In genomic region chr15:54960266-54960665, GRCh38 we compare ENCODE assay signal across 13 cellular contexts.
A peak's percentile ranks its signal among the peaks of the same experiment; 100 is the strongest.
DNase-seq lines count a peak whose midpoint lies in the region; ATAC-seq and TF ChIP-seq lines count a peak whose summit lies in the region.
"Had no signal": no experiment of that assay in that cellular context is flagged by ENCODE, and none has a peak within 500 bp of the region (broad histone marks: within the 10 kb centered on the region; RNA-seq: fewer than 3 reads in every experiment).

No MANE protein-coding gene starts in this region.

- H3K27me3 ChIP-seq in ascending aorta (no peaks in the 10 kb centered on the region), dorsolateral prefrontal cortex (no peaks in the 10 kb centered on the region), mesendoderm (ENCODE audit: insufficient read depth, low read length, poor library complexity) (no peaks in the 10 kb centered on the region)

- no peak overlapping the region for H3K4ac ChIP-seq in mesendoderm (ENCODE audit: low read depth, low read length)

- H2BK15ac ChIP-seq in mesendoderm (replicated peaks; ENCODE audit: low read depth): no peak overlapping the region

- intact Hi-C loops in ascending aorta (cut with DNase I): loop anchor here (5.0 to 10.0 kb wide), 2 partner anchors 237 to 985 kb away; partner anchors contain the start of genes RSL24D1 and UNC13C
- intact Hi-C loops in dorsolateral prefrontal cortex (cut with DNase I): loop anchor here in 1 of 2 donors (10.0 kb wide), 1 partner anchor 985 kb away; the partner anchor contains the start of gene UNC13C
- intact Hi-C loops in left colon (cut with DNase I, micrococcal nuclease): no loop called here

- no peak for ATAC-seq in left colon

- no peaks in the 10 kb centered on the region for H3K79me2 ChIP-seq in mesendoderm (ENCODE audit: control insufficient read depth, insufficient read depth, low read length)

- H2BK120ac ChIP-seq in mesendoderm (ENCODE audit: low read depth, low read length): no peak overlapping the region

- TF ChIP-seq CTCF in ascending aorta (IDR thresholded peaks at IDR 0.05) (no peak), dorsolateral prefrontal cortex (IDR thresholded peaks at IDR 0.05 in 54 of 56, conservative IDR thresholded peaks at IDR 0.05 in 2 of 56; ENCODE audit: low read depth in 1 of 56, partially characterized antibody in 56 of 56) (no peak), GM10266 (IDR thresholded peaks at IDR 0.05; ENCODE audit: control insufficient read depth, insufficient read depth, low read depth, missing control alignments) (no peak)

- no peak overlapping the region for H3K23ac ChIP-seq in mesendoderm (ENCODE audit: low read length)

- no peak overlapping the region for H2AK5ac ChIP-seq in mesendoderm (ENCODE audit: low read length)

- no peak overlapping the region for H4K5ac ChIP-seq in mesendoderm (ENCODE audit: low read length)

- DNase-seq in ascending aorta (ENCODE audit: low spot score in 2 of 2) (no peak), dorsolateral prefrontal cortex (no peak), GM10266 (ENCODE audit: extremely low spot score) (no peak), GF-D8 (lab: John Stamatoyannopoulos, UW) (no peak), left colon (no peak), mesendoderm (no peak)
- DNase-seq: ACHN; Caco-2; CD4-positive, alpha-beta T cell; H9; IMR-90 had no signal

- H3K4me1 ChIP-seq in ascending aorta (peaks cover 7 to 25% of the 10 kb centered on the region in 2 donors), mesendoderm (ENCODE audit: control insufficient read depth, low read depth, low read length) (no peaks in the 10 kb centered on the region)
- H3K4me1 ChIP-seq: Caco-2 had no signal

- H3K27ac ChIP-seq in ascending aorta (peak overlapping the region; percentile 84 to 88), dorsolateral prefrontal cortex (peak overlapping the region in 41 of 59 donors; percentile 16 to 85 (median 66)), temporal lobe (ENCODE audit: low read depth, low read length) (peak overlapping the region; percentile 25), mesendoderm (ENCODE audit: low read depth, low read length) (no peak overlapping the region)
- H3K27ac ChIP-seq: C4-2B had no signal

- H3K56ac ChIP-seq in mesendoderm (ENCODE audit: low read length): no peak overlapping the region

- no CpG with 5 or more reads among the region's 2 CpGs for WGBS in mesendoderm (ENCODE audit: extremely low coverage, insufficient coverage, low lambda C conversion rate)

- H3K9me3 ChIP-seq in ascending aorta: peaks cover 0 to 21% of the 10 kb centered on the region in 2 donors
- H3K9me3 ChIP-seq: Caco-2 had no signal

- no peak overlapping the region for H3K9ac ChIP-seq in mesendoderm (ENCODE audit: low read length)

- H3K36me3 ChIP-seq in ascending aorta (no peaks in the 10 kb centered on the region), mesendoderm (ENCODE audit: control insufficient read depth, insufficient read depth, low read length) (no peaks in the 10 kb centered on the region)

- no peak overlapping the region for H3K18ac ChIP-seq in mesendoderm (ENCODE audit: low read length)

- H4K8ac ChIP-seq in mesendoderm (ENCODE audit: low read depth, low read length): no peak overlapping the region

- H2BK5ac ChIP-seq in mesendoderm (ENCODE audit: low read length): no peak overlapping the region

- H3K4me3 ChIP-seq in ascending aorta (no peak overlapping the region), dorsolateral prefrontal cortex (no peak overlapping the region), mesendoderm (ENCODE audit: low read length) (no peak overlapping the region)

- H3K4me2 ChIP-seq in mesendoderm (ENCODE audit: low read length): no peak overlapping the region

- no peaks in the 10 kb centered on the region for H3K79me1 ChIP-seq in mesendoderm (ENCODE audit: low read length)
